In genomic region chr13:41746259-41746658, GRCh38 we compare ENCODE assay signal across 15 cellular contexts.
DNase-seq lines count a peak whose midpoint lies in the region; TF ChIP-seq lines count a peak whose summit lies in the region.
"Had no signal": no experiment of that assay in that cellular context is flagged by ENCODE, and none has a peak within 500 bp of the region (broad histone marks: within the 10 kb centered on the region; RNA-seq: fewer than 3 reads in every experiment).

No MANE protein-coding gene starts in this region.

- DNase-seq in AG09309 (ENCODE audit: low read depth) (peak; percentile 45), HT-29 (ENCODE audit: low spot score) (peak; percentile 22), adipocyte (ENCODE audit: low read depth) (peak; percentile 57), foreskin melanocyte (peak; percentile 13), smooth muscle cell (lab: John Stamatoyannopoulos, UW; ENCODE audit: unreplicated experiment) (no peak), GM19240 (ENCODE audit: insufficient read length, low spot score) (no peak), CD14-positive monocyte (ENCODE audit: low spot score) (no peak), glutamatergic neuron (no peak)
- DNase-seq: aorta; CD4-positive, CD25-positive, alpha-beta regulatory T cell; NCI-H1436; NCI-H748 treated with DMSO at 0.1 percent for 48 hours; SHP77 treated with DMSO at 0.1 percent for 48 hours; stimulated activated CD4-positive, alpha-beta T cell treated with anti-CD3 and anti-CD28 coated beads, Interleukin-4, amount 100 ng/mL, for 24 hours; stimulated activated naive CD4-positive, alpha-beta T cell treated with Interleukin-2 at 50 U/mL for 16 hours had no signal

- H3K4me1 Mint-ChIP-seq in CD14-positive monocyte, result no peaks in the 10 kb centered on the region
- no peaks in the 10 kb centered on the region for H3K4me1 Mint-ChIP-seq in glutamatergic neuron (ENCODE audit: low read depth, unreplicated experiment)

- peaks cover 3 to 26% (median 13%) of the 10 kb centered on the region in 7 donors for H3K9me3 Mint-ChIP-seq in CD14-positive monocyte
- peaks cover 1% of the 10 kb centered on the region for H3K9me3 Mint-ChIP-seq in glutamatergic neuron (ENCODE audit: unreplicated experiment)

- H3K27ac ChIP-seq in smooth muscle cell (ENCODE audit: low read depth), result no peak overlapping the region

- H3K27me3 Mint-ChIP-seq in CD14-positive monocyte (ENCODE audit: low read depth in 3 of 3) (no peaks in the 10 kb centered on the region), glutamatergic neuron (ENCODE audit: unreplicated experiment) (no peaks in the 10 kb centered on the region)
- H3K27me3 Mint-ChIP-seq: CD4-positive, CD25-positive, alpha-beta regulatory T cell had no signal

- H3K4me3 Mint-ChIP-seq in CD14-positive monocyte, result no peak overlapping the region
- no peak overlapping the region for H3K4me3 Mint-ChIP-seq in glutamatergic neuron (ENCODE audit: unreplicated experiment)
- H3K4me3 Mint-ChIP-seq: CD4-positive, CD25-positive, alpha-beta regulatory T cell had no signal

- intact Hi-C loops in CD14-positive monocyte (cut with micrococcal nuclease), result no loop called here

- H3K9ac ChIP-seq in adipocyte (ENCODE audit: low read length) (no peak overlapping the region), smooth muscle cell (ENCODE audit: low read depth) (no peak overlapping the region)

- H3K4me2 ChIP-seq in smooth muscle cell, result no peak overlapping the region

- H4K20me1 ChIP-seq in smooth muscle cell (ENCODE audit: low read depth), result no peaks in the 10 kb centered on the region

- no peaks in the 10 kb centered on the region for H3K27me3 ChIP-seq in adipocyte (replicated peaks; ENCODE audit: control insufficient read depth, insufficient read depth, low read length)
- H3K27me3 ChIP-seq in smooth muscle cell (ENCODE audit: low read depth), result no peaks in the 10 kb centered on the region

- H3K9me3 ChIP-seq in adipocyte (ENCODE audit: control insufficient read depth, low read length), result no peaks in the 10 kb centered on the region
- no peaks in the 10 kb centered on the region for H3K9me3 ChIP-seq in smooth muscle cell (replicated peaks; ENCODE audit: low read depth)

- H3K36me3 Mint-ChIP-seq in CD14-positive monocyte (peaks cover 23 to 28% of the 10 kb centered on the region in 2 donors), glutamatergic neuron (ENCODE audit: unreplicated experiment) (peaks cover 6% of the 10 kb centered on the region)

- no peak overlapping the region for H2AFZ ChIP-seq in smooth muscle cell (ENCODE audit: low read depth)

- 65% methylated on average over 2 of the region's 2 CpGs for WGBS in smooth muscle cell (ENCODE audit: low lambda C conversion rate)

- H3K27ac Mint-ChIP-seq in CD14-positive monocyte (no peak overlapping the region), glutamatergic neuron (ENCODE audit: unreplicated experiment) (no peak overlapping the region)
- H3K27ac Mint-ChIP-seq: CD4-positive, CD25-positive, alpha-beta regulatory T cell had no signal

- no peaks in the 10 kb centered on the region for H3K79me2 ChIP-seq in smooth muscle cell (ENCODE audit: low read depth)

- TF ChIP-seq CTCF in AG09309 (IDR thresholded peaks at IDR 0.05; ENCODE audit: control insufficient read depth, insufficient read depth, low read depth, low read length, missing control alignments), result no peak
- no peak for TF ChIP-seq CTCF in smooth muscle cell (IDR thresholded peaks at IDR 0.05; ENCODE audit: borderline replicate concordance, insufficient read depth, poor library complexity, severe bottlenecking)
- TF ChIP-seq CTCF in CD14-positive monocyte (IDR thresholded peaks at IDR 0.05), result no peak
- no peak for TF ChIP-seq CTCF in glutamatergic neuron (IDR thresholded peaks at IDR 0.05; ENCODE audit: partially characterized antibody, unreplicated experiment)

- H3F3A ChIP-seq in smooth muscle cell (ENCODE audit: low read depth), result no peaks in the 10 kb centered on the region

- no peaks in the 10 kb centered on the region for H3K36me3 ChIP-seq in adipocyte (ENCODE audit: control insufficient read depth, insufficient read depth, low read length, severe bottlenecking)
- H3K36me3 ChIP-seq in smooth muscle cell (ENCODE audit: low read depth), result no peaks in the 10 kb centered on the region

- H3K4me3 ChIP-seq in AG09309 (ENCODE audit: control insufficient read depth, low read depth, low read length), result no peak overlapping the region
- H3K4me3 ChIP-seq in adipocyte (ENCODE audit: low read length), result no peak overlapping the region
- H3K4me3 ChIP-seq in smooth muscle cell, result no peak overlapping the region

- peaks cover 11% of the 10 kb centered on the region for H3K4me1 ChIP-seq in adipocyte (ENCODE audit: control insufficient read depth, insufficient read depth, low read length)
- H3K4me1 ChIP-seq in smooth muscle cell (ENCODE audit: low read depth), result no peaks in the 10 kb centered on the region

Comparison
In these comparisons a context has a peak if more than half of its experiments do, and no peak if none do; other contexts are left out.
1. DNase-seq: peak in AG09309 (single experiment), HT-29 (single experiment), adipocyte (single experiment) and foreskin melanocyte (single experiment); none in smooth muscle cell (single experiment), GM19240 (single experiment), CD14-positive monocyte (single experiment) and glutamatergic neuron (single experiment).